ENCODE assay signal across 8 cellular contexts in genomic region chr3:158644345-158644908, GRCh38. TPM values are rescaled to one million over a fixed set of nuclear protein-coding genes. Genes with fewer than 3 reads are reported as not detected.
DNase-seq lines count a peak whose midpoint lies in the region; ATAC-seq and TF ChIP-seq lines count a peak whose summit lies in the region.

Gene GFM1 (plus strand): TSS chr3:158644527. CDS start chr3:158644635, 108 bp downstream.

- DNase-seq in DMS 273 (lab: John Stamatoyannopoulos, UW; ENCODE audit: unreplicated experiment) = peak; percentile 99
- peak; percentile 55 for DNase-seq in HuH-7 (ENCODE audit: low spot score)
- peak; percentile 80 for DNase-seq in activated T-cell treated with anti-CD3 and anti-CD28 coated beads for 1 hour (ENCODE audit: low read depth)
- DNase-seq in epidermal melanocyte (ENCODE audit: insufficient read length, low spot score) = peak; percentile 82
- peak; percentile 80 for DNase-seq in stimulated activated CD8-positive, alpha-beta memory T cell treated with anti-CD3 and anti-CD28 coated beads, Interleukin-4, amount 100 ng/mL, for 24 hours (ENCODE audit: low read depth)

- H3K27ac ChIP-seq in OCI-LY3 (ENCODE audit: low read length) = peak within 1 kb of the TSS; percentile 39

- H3K4me3 ChIP-seq in OCI-LY3 (ENCODE audit: low read length) (peak within 1 kb of the TSS; percentile 90), mononuclear cell (ENCODE audit: low read length) (peak within 1 kb of the TSS; percentile 93)

- H2AFZ ChIP-seq in OCI-LY3 (ENCODE audit: low read depth, low read length) = peak within 1 kb of the TSS; percentile 73

- no peaks in the 10 kb centered on the region for H4K20me1 ChIP-seq in OCI-LY3 (ENCODE audit: insufficient read depth, low read length)

- peaks cover 8% of the 10 kb centered on the region for H3K4me1 ChIP-seq in OCI-LY3 (ENCODE audit: low read length)
- peaks cover 15% of the 10 kb centered on the region for H3K4me1 ChIP-seq in mononuclear cell (ENCODE audit: insufficient read depth, low read length)

- no peaks in the 10 kb centered on the region for H3K27me3 ChIP-seq in OCI-LY3 (ENCODE audit: low read depth, low read length)
- no peaks in the 10 kb centered on the region for H3K27me3 ChIP-seq in mononuclear cell (ENCODE audit: insufficient read depth, low read length)

- peak within 1 kb of the TSS; percentile 51 for H3K4me2 ChIP-seq in OCI-LY3 (ENCODE audit: low read length)

- peak; percentile 73 for TF ChIP-seq CTCF in OCI-LY3 (IDR thresholded peaks at IDR 0.05; ENCODE audit: low read depth, low read length)

- H3K36me3 ChIP-seq in OCI-LY3 (replicated peaks; ENCODE audit: low read depth, low read length) = peaks cover 18% of the 10 kb centered on the region

- H3K79me2 ChIP-seq in OCI-LY3 (ENCODE audit: low read length) = peaks cover 34% of the 10 kb centered on the region

- H3K9me3 ChIP-seq in OCI-LY3 (ENCODE audit: insufficient read depth, low read length) (no peaks in the 10 kb centered on the region), mononuclear cell (ENCODE audit: low read depth, low read length) (no peaks in the 10 kb centered on the region)

- H3K9ac ChIP-seq in OCI-LY3 (ENCODE audit: low read length) = peak within 1 kb of the TSS; percentile 72

- ATAC-seq in GM21447 (IDR thresholded peaks at IDR 0.05; ENCODE audit: unreplicated experiment) = peak; percentile 99

RNA-seq across cellular contexts. Expression of gene GFM1, which starts in this region (rescaled TPM):
- 34.0 TPM for total RNA-seq in mononuclear cell

Comparison
In these comparisons a context has a peak if more than half of its experiments do, and no peak if none do; other contexts are left out.
1. Peak in every context shown above with its lines: DNase-seq, ATAC-seq, H3K4me3 ChIP-seq and H3K27ac ChIP-seq.